ENCODE assay signal across 8 cellular contexts in the genomic region with DNA sequence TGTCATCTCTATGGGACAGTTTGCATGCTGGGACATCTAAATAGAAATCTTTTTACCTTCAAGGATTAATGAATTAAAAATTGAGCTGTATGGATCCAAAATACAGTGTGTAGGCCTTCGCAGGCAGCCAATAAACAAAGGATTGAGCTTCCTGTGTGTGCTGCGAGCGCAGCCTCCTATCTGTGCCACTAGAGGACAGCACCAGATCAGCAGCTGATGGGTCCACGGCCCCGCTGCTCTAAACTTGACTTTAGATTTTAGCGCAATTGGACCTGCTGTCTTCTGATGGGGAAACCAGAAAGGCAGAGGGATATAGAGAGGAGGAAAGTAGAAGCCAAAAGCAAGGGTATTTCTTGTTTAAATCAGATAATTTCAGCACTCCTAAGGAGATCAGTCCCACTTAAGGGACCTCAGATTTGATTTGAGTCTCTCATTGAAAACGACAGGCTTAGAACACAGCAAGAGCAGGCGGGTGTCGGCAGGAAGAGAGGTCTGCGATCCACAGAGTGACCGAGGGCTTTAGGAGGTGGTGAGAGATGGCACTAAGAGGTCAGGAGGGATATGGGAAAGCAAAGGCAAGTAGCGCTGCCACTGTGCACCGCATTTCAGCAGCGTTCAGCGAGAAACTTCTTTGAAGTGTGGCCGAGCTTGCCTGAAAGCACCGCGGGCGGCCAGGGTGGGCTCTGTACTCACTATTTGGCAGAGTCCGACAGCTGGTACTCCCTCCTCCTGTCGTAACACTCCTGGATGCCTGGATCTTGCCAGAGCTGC.
DNase-seq lines count a peak whose midpoint lies in the region; ATAC-seq and FAIRE-seq lines count a peak whose summit lies in the region.

No MANE protein-coding gene starts in this region.

- H3K9me3 ChIP-seq in naive thymus-derived CD4-positive, alpha-beta T cell (ENCODE audit: control insufficient read depth in 2 of 3, low read length in 3 of 3): no peaks in the 10 kb centered on the region

- H3K27me3 Mint-ChIP-seq in activated CD8-positive, alpha-beta T cell treated with anti-CD3 and anti-CD28 coated beads, Interleukin-2, amount 10 ng/mL, durations not matched to agents 7 days and 5 days (ENCODE audit: low read depth): no peaks in the 10 kb centered on the region
- H3K27me3 Mint-ChIP-seq in naive thymus-derived CD4-positive, alpha-beta T cell: peaks cover 0 to 8% (median 0%) of the 10 kb centered on the region in 5 donors

- H3K4me1 Mint-ChIP-seq in activated CD8-positive, alpha-beta T cell treated with anti-CD3 and anti-CD28 coated beads, Interleukin-2, amount 10 ng/mL, durations not matched to agents 7 days and 5 days (ENCODE audit: low read depth): peaks cover 2% of the 10 kb centered on the region
- peaks cover 4 to 6% (median 4%) of the 10 kb centered on the region in 7 donors for H3K4me1 Mint-ChIP-seq in naive thymus-derived CD4-positive, alpha-beta T cell

- no peaks in the 10 kb centered on the region for H3K4me1 ChIP-seq in naive thymus-derived CD4-positive, alpha-beta T cell (ENCODE audit: control insufficient read depth in 2 of 2, insufficient read depth in 2 of 2, low read length in 2 of 2)

- intact Hi-C loops in naive thymus-derived CD4-positive, alpha-beta T cell (cut with micrococcal nuclease): loop anchor here (1.0 to 10.0 kb wide), 10 partner anchors 23 to 828 kb away; no protein-coding TSS in a partner anchor

- H3K4me3 Mint-ChIP-seq in activated CD8-positive, alpha-beta T cell treated with anti-CD3 and anti-CD28 coated beads, Interleukin-2, amount 10 ng/mL, durations not matched to agents 7 days and 5 days: no peak overlapping the region
- H3K4me3 Mint-ChIP-seq in naive thymus-derived CD4-positive, alpha-beta T cell: peak overlapping the region in 3 of 10 donors; percentile 9 to 70 (median 29)

- peak; percentile 91 for DNase-seq in AG20443 (ENCODE audit: low spot score)
- peak; percentile 15 for DNase-seq in GM18507 (ENCODE audit: extremely low spot score, insufficient read length, low read depth)
- DNase-seq in NCI-H226: peak; percentile 22
- DNase-seq in activated CD8-positive, alpha-beta T cell treated with anti-CD3 and anti-CD28 coated beads, Interleukin-2, amount 10 ng/mL, durations not matched to agents 7 days and 5 days: peak; percentile 67
- peak; percentile 24 to 62 (median 46) for DNase-seq in naive thymus-derived CD4-positive, alpha-beta T cell
- peak; percentile 88 for DNase-seq in superior temporal gyrus (ENCODE audit: extremely low spot score)

- CTCF ChIA-PET in activated CD8-positive, alpha-beta T cell treated with anti-CD3 and anti-CD28 coated beads, Interleukin-2, amount 10 ng/mL, durations not matched to agents 7 days and 5 days (lab: Charles Lee): interaction anchor here (0.7 to 6.4 kb wide), 30 partner anchors 10 to 857 kb away, joined by 3 to 84 read pairs (median 4); a partner anchor contains a TSS
- CTCF ChIA-PET in naive thymus-derived CD4-positive, alpha-beta T cell (lab: Charles Lee): interaction anchor here (0.7 to 2.2 kb wide), 8 partner anchors 17 to 937 kb away, joined by 3 to 12 read pairs (median 3); a partner anchor contains a TSS

- FAIRE-seq in GM18507 (lab: Jason Lieb, UNC): peak; percentile 29

- no peaks in the 10 kb centered on the region for H3K9me3 Mint-ChIP-seq in activated CD8-positive, alpha-beta T cell treated with anti-CD3 and anti-CD28 coated beads, Interleukin-2, amount 10 ng/mL, durations not matched to agents 7 days and 5 days (ENCODE audit: insufficient read depth)
- no peaks in the 10 kb centered on the region for H3K9me3 Mint-ChIP-seq in naive thymus-derived CD4-positive, alpha-beta T cell

- H3K36me3 ChIP-seq in naive thymus-derived CD4-positive, alpha-beta T cell (ENCODE audit: control insufficient read depth in 2 of 3, insufficient read depth in 3 of 3, low read length in 3 of 3): no peaks in the 10 kb centered on the region

- POLR2A ChIA-PET in activated CD8-positive, alpha-beta T cell treated with anti-CD3 and anti-CD28 coated beads, Interleukin-2, amount 10 ng/mL, durations not matched to agents 7 days and 5 days (lab: Charles Lee): no interaction called here
- POLR2A ChIA-PET in naive thymus-derived CD4-positive, alpha-beta T cell (lab: Charles Lee): no interaction called here

- no peak overlapping the region for H3K27ac ChIP-seq in naive thymus-derived CD4-positive, alpha-beta T cell (ENCODE audit: low read depth, low read length)

- H3K36me3 Mint-ChIP-seq in activated CD8-positive, alpha-beta T cell treated with anti-CD3 and anti-CD28 coated beads, Interleukin-2, amount 10 ng/mL, durations not matched to agents 7 days and 5 days (ENCODE audit: low read depth): no peaks in the 10 kb centered on the region
- H3K36me3 Mint-ChIP-seq in naive thymus-derived CD4-positive, alpha-beta T cell: no peaks in the 10 kb centered on the region

- H3K27me3 ChIP-seq in naive thymus-derived CD4-positive, alpha-beta T cell (ENCODE audit: control insufficient read depth in 2 of 2, insufficient read depth in 2 of 2, low read length in 2 of 2): no peaks in the 10 kb centered on the region

- no peak overlapping the region for H3K27ac Mint-ChIP-seq in activated CD8-positive, alpha-beta T cell treated with anti-CD3 and anti-CD28 coated beads, Interleukin-2, amount 10 ng/mL, durations not matched to agents 7 days and 5 days
- H3K27ac Mint-ChIP-seq in naive thymus-derived CD4-positive, alpha-beta T cell: no peak overlapping the region

- no peak overlapping the region for H3K4me3 ChIP-seq in naive thymus-derived CD4-positive, alpha-beta T cell (ENCODE audit: low read length)

- peak; percentile 79 for ATAC-seq in HG03039 (IDR thresholded peaks at IDR 0.05; ENCODE audit: unreplicated experiment)
- peak; percentile 90 for ATAC-seq in activated CD8-positive, alpha-beta T cell treated with anti-CD3 and anti-CD28 coated beads, Interleukin-2, amount 10 ng/mL, durations not matched to agents 7 days and 5 days
- ATAC-seq in esophagus mucosa: peak; percentile 86
- ATAC-seq in naive thymus-derived CD4-positive, alpha-beta T cell: peak; percentile 90

Comparison
In these comparisons a context has a peak if more than half of its experiments do, and no peak if none do; other contexts are left out.
1. DNase-seq: peak in every context shown above with its lines; median percentile 91 in AG20443; 88 in superior temporal gyrus; 67 in activated CD8-positive, alpha-beta T cell treated with anti-CD3 and anti-CD28 coated beads, Interleukin-2, amount 10 ng/mL, durations not matched to agents 7 days and 5 days; 46 in naive thymus-derived CD4-positive, alpha-beta T cell; 22 in NCI-H226; 15 in GM18507.